16 cellular contexts compared by ENCODE assay signal in genomic region chr14:79510659-79511058, GRCh38.
DNase-seq lines count a peak whose midpoint lies in the region; ATAC-seq and TF ChIP-seq lines count a peak whose summit lies in the region.
"Had no signal": no experiment of that assay in that cellular context is flagged by ENCODE, and none has a peak within 500 bp of the region (broad histone marks: within the 10 kb centered on the region; RNA-seq: fewer than 3 reads in every experiment).

No MANE protein-coding gene starts in this region.

- CTCF ChIA-PET in GM10248 (lab: Yijun Ruan, JAX): no interaction called here
- CTCF ChIA-PET in T-cell (lab: Charles Lee): no interaction called here

- ATAC-seq in GM18519 (IDR thresholded peaks at IDR 0.05; ENCODE audit: low FRiP score, unreplicated experiment) (no peak), T-cell (replicated peaks in 1 of 4) (no peak)
- ATAC-seq: activated naive CD4-positive, alpha-beta T cell treated with anti-CD3 and anti-CD28 coated beads, Interleukin-2, amount 50 U/mL, for 72 hours; pancreas had no signal

- H3K4me3 Mint-ChIP-seq in nephron progenitor cell (no peak overlapping the region), T-cell (no peak overlapping the region)
- H3K4me3 Mint-ChIP-seq: activated B cell treated with CpG ODN at 0.5 μM for 24 hours, B cell, memory B cell had no signal

- TF ChIP-seq CTCF in AG09309 (IDR thresholded peaks at IDR 0.05; ENCODE audit: control insufficient read depth, insufficient read depth, low read depth, low read length, missing control alignments) (no peak), nephron progenitor cell (IDR thresholded peaks at IDR 0.05) (no peak), GM10248 (IDR thresholded peaks at IDR 0.05; ENCODE audit: control extremely low read depth, extremely low read depth, low read depth, missing control alignments) (no peak)

- H3K36me3 Mint-ChIP-seq in nephron progenitor cell (ENCODE audit: low read depth): no peaks in the 10 kb centered on the region
- H3K36me3 Mint-ChIP-seq in T-cell: no peaks in the 10 kb centered on the region
- H3K36me3 Mint-ChIP-seq: activated naive CD4-positive, alpha-beta T cell treated with anti-CD3 and anti-CD28 coated beads, Interleukin-2, amount 50 U/mL, for 72 hours; memory B cell had no signal

- H3K4me1 Mint-ChIP-seq in nephron progenitor cell (peaks cover 16% of the 10 kb centered on the region), T-cell (no peaks in the 10 kb centered on the region)
- H3K4me1 Mint-ChIP-seq: activated B cell treated with CpG ODN at 0.5 μM for 24 hours, B cell, memory B cell had no signal

- POLR2A ChIA-PET in GM10248 (lab: Yijun Ruan, JAX) (no interaction called here), T-cell (lab: Charles Lee) (no interaction called here)

- DNase-seq in AG09309 (ENCODE audit: low read depth) (peak; percentile 62), NCI-H2171 (lab: John Stamatoyannopoulos, UW) (peak; percentile 44), epithelial cell of prostate (ENCODE audit: low read depth, low spot score) (peak; percentile 12), nephron progenitor cell (no peak), GM10248 (ENCODE audit: extremely low spot score) (no peak), cerebellar nuclear complex (lab: John Stamatoyannopoulos, UW) (no peak), T-cell (no peak)
- DNase-seq: activated B cell treated with CpG ODN at 0.5 μM for 24 hours, DND-41, esophagus squamous epithelium, pancreas, thyroid gland had no signal

- no peaks in the 10 kb centered on the region for H3K27me3 Mint-ChIP-seq in nephron progenitor cell (ENCODE audit: low read depth, poor library complexity)
- H3K27me3 Mint-ChIP-seq in T-cell: no peaks in the 10 kb centered on the region
- H3K27me3 Mint-ChIP-seq: activated B cell treated with CpG ODN at 0.5 μM for 24 hours, B cell, memory B cell had no signal

- peak overlapping the region; percentile 43 for H3K27ac ChIP-seq in epithelial cell of prostate
- H3K27ac ChIP-seq: esophagus squamous epithelium, pancreas, thyroid gland had no signal

- H3K27ac Mint-ChIP-seq in nephron progenitor cell: peak overlapping the region; percentile 74
- no peak overlapping the region for H3K27ac Mint-ChIP-seq in T-cell
- H3K27ac Mint-ChIP-seq: activated B cell treated with CpG ODN at 0.5 μM for 24 hours; activated naive CD4-positive, alpha-beta T cell treated with anti-CD3 and anti-CD28 coated beads, Interleukin-2, amount 50 U/mL, for 72 hours; B cell; memory B cell had no signal

- H3K4me3 ChIP-seq in AG09309 (ENCODE audit: control insufficient read depth, low read depth, low read length): no peak overlapping the region
- H3K4me3 ChIP-seq: esophagus squamous epithelium, pancreas, thyroid gland had no signal

- H3K9me3 Mint-ChIP-seq in nephron progenitor cell: no peaks in the 10 kb centered on the region
- H3K9me3 Mint-ChIP-seq in T-cell: peaks cover 4% of the 10 kb centered on the region in 3 donors
- H3K9me3 Mint-ChIP-seq: activated B cell treated with CpG ODN at 0.5 μM for 24 hours, memory B cell had no signal

Comparison
In these comparisons a context has a peak if more than half of its experiments do, and no peak if none do; other contexts are left out.
1. DNase-seq: peak in AG09309 (single experiment), NCI-H2171 (single experiment) and epithelial cell of prostate (single experiment); none in nephron progenitor cell (single experiment), GM10248 (single experiment), cerebellar nuclear complex (0 of 2) and T-cell (0 of 34).